ENCODE assay signal across 26 cellular contexts in the genomic region with DNA sequence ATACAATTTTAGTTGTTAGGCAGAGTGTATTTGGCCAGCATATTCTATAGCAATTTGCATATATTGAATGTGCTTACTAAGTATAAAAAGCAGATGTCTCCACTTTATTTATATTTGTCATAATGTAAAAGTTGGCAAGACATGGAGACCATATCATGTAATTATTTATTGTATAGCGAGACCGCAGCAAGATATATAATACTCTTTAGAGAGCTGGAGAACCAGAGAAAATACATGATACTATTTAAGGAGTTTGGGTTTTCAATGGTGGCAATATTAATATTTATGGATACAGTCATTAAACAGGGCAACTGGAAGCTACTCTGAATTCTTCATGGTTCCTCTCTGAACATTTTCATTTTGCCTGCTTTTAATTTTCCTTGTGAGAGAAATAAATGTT. TPM values are rescaled to one million over a fixed set of nuclear protein-coding genes. Genes with fewer than 3 reads are reported as not detected.
DNase-seq lines count a peak whose midpoint lies in the region; ATAC-seq, FAIRE-seq and TF ChIP-seq lines count a peak whose summit lies in the region.
"Had no signal": no experiment of that assay in that cellular context is flagged by ENCODE, and none has a peak within 500 bp of the region (broad histone marks: within the 10 kb centered on the region; RNA-seq: fewer than 3 reads in every experiment).

No MANE protein-coding gene starts in this region.

- H4K20me1 ChIP-seq in GM23338 (replicated peaks; ENCODE audit: insufficient read depth) (no peaks in the 10 kb centered on the region), astrocyte (ENCODE audit: insufficient read depth, low read length) (no peaks in the 10 kb centered on the region), neural progenitor cell (ENCODE audit: low read depth) (no peaks in the 10 kb centered on the region)
- H4K20me1 ChIP-seq: BLaER1 treated with 17β-estradiol and CSF1 and Interleukin-3, amounts not matched to agents 10 nM and 100 nM had no signal

- FAIRE-seq in astrocyte (lab: Jason Lieb, UNC): no peak
- FAIRE-seq: A549, GM12891, GM18507, H54 had no signal

- H3K27ac ChIP-seq in GM23338 (ENCODE audit: low read depth) (no peak overlapping the region), astrocyte (ENCODE audit: low read depth, low read length) (no peak overlapping the region), endodermal cell (ENCODE audit: low read depth, low read length) (peak overlapping the region; percentile 49), neural progenitor cell (no peak overlapping the region), adrenal gland (no peak overlapping the region)
- H3K27ac ChIP-seq: A549; BLaER1 treated with 17β-estradiol and CSF1 and Interleukin-3, amounts not matched to agents 10 nM and 100 nM had no signal

- DNase-seq in GM23338 (ENCODE audit: low spot score) (no peak), astrocyte (ENCODE audit: low read depth) (no peak), endodermal cell (no peak), neural progenitor cell (ENCODE audit: low spot score) (no peak), adrenal gland (no peak)
- DNase-seq in activated CD4-positive, alpha-beta T cell treated with anti-CD3 and anti-CD28 coated beads for 1 hour: no peak
- DNase-seq: 8988T; ACHN; AML-193; BE2C; Calu3; CD4-positive, alpha-beta T cell; COR-L47; DMS53; DMS79 treated with DMSO at 0.1 percent for 48 hours; GF-D8; GOT3; HFFc6 had no signal

- TF ChIP-seq CTCF in GM23338 (conservative IDR thresholded peaks at IDR 0.05; ENCODE audit: low read depth in 2 of 2) (no peak), astrocyte (IDR thresholded peaks at IDR 0.05; ENCODE audit: insufficient read depth, low read depth, low read length) (no peak), endodermal cell (conservative IDR thresholded peaks at IDR 0.05) (no peak), neural progenitor cell (IDR thresholded peaks at IDR 0.05) (no peak), adrenal gland (IDR thresholded peaks at IDR 0.05) (no peak)

- H3K4me3 ChIP-seq in GM23338 (no peak overlapping the region), astrocyte (ENCODE audit: insufficient read depth, low read depth, low read length) (no peak overlapping the region), endodermal cell (ENCODE audit: low read length) (no peak overlapping the region), neural progenitor cell (no peak overlapping the region), adrenal gland (no peak overlapping the region)
- H3K4me3 ChIP-seq: A549; BLaER1 treated with 17β-estradiol and CSF1 and Interleukin-3, amounts not matched to agents 10 nM and 100 nM; HAP-1 had no signal

- H3K9me3 ChIP-seq in astrocyte (ENCODE audit: insufficient read depth, low read depth, low read length) (no peaks in the 10 kb centered on the region), endodermal cell (ENCODE audit: control insufficient read depth, low read length) (no peaks in the 10 kb centered on the region), neural progenitor cell (ENCODE audit: low read depth) (no peaks in the 10 kb centered on the region), adrenal gland (replicated peaks in 1 of 3) (no peaks in the 10 kb centered on the region)
- H3K9me3 ChIP-seq: A549; BE2C; BLaER1 treated with 17β-estradiol and CSF1 and Interleukin-3, amounts not matched to agents 10 nM and 100 nM; HAP-1 had no signal

- peaks cover 31% of the 10 kb centered on the region for H3K4me1 Mint-ChIP-seq in GM23338
- peaks cover 11% of the 10 kb centered on the region for H3K4me1 Mint-ChIP-seq in astrocyte (ENCODE audit: low read depth, unreplicated experiment)
- peaks cover 2% of the 10 kb centered on the region for H3K4me1 Mint-ChIP-seq in endodermal cell
- peaks cover 32% of the 10 kb centered on the region for H3K4me1 Mint-ChIP-seq in neural progenitor cell
- H3K4me1 Mint-ChIP-seq: CD14-positive monocyte had no signal

- intact Hi-C loops in adrenal gland (cut with DNase I): no loop called here

- no peaks in the 10 kb centered on the region for H3K27me3 ChIP-seq in GM23338 (ENCODE audit: insufficient read depth)
- no peaks in the 10 kb centered on the region for H3K27me3 ChIP-seq in astrocyte (ENCODE audit: insufficient read depth, low read length)
- H3K27me3 ChIP-seq in endodermal cell (ENCODE audit: control insufficient read depth, insufficient read depth, low read length, poor library complexity, severe bottlenecking): no peaks in the 10 kb centered on the region
- no peaks in the 10 kb centered on the region for H3K27me3 ChIP-seq in neural progenitor cell
- H3K27me3 ChIP-seq in adrenal gland: no peaks in the 10 kb centered on the region
- H3K27me3 ChIP-seq: BE2C; BLaER1 treated with 17β-estradiol and CSF1 and Interleukin-3, amounts not matched to agents 10 nM and 100 nM had no signal

- H3K27me3 Mint-ChIP-seq in GM23338 (ENCODE audit: insufficient read depth, low read depth, poor library complexity): no peaks in the 10 kb centered on the region
- no peaks in the 10 kb centered on the region for H3K27me3 Mint-ChIP-seq in astrocyte (ENCODE audit: low read depth, unreplicated experiment)
- no peaks in the 10 kb centered on the region for H3K27me3 Mint-ChIP-seq in endodermal cell (ENCODE audit: insufficient read depth)
- no peaks in the 10 kb centered on the region for H3K27me3 Mint-ChIP-seq in neural progenitor cell (ENCODE audit: insufficient read depth, low read depth)

- H3F3A ChIP-seq in GM23338 (replicated peaks; ENCODE audit: low read depth) (no peaks in the 10 kb centered on the region), neural progenitor cell (ENCODE audit: low read depth) (peaks cover 6% of the 10 kb centered on the region)

- no peak for TF ChIP-seq POLR2A in adrenal gland (IDR thresholded peaks at IDR 0.05)

- no peak overlapping the region for H3K4me3 Mint-ChIP-seq in GM23338
- H3K4me3 Mint-ChIP-seq in astrocyte (ENCODE audit: unreplicated experiment): no peak overlapping the region
- no peak overlapping the region for H3K4me3 Mint-ChIP-seq in endodermal cell
- peak overlapping the region; percentile 36 for H3K4me3 Mint-ChIP-seq in neural progenitor cell
- H3K4me3 Mint-ChIP-seq: CD14-positive monocyte; CD4-positive, alpha-beta T cell; HFFc6 had no signal

- H2AFZ ChIP-seq in GM23338 (no peak overlapping the region), astrocyte (ENCODE audit: low read depth, low read length) (no peak overlapping the region), neural progenitor cell (replicated peaks) (no peak overlapping the region)

- H3K9ac ChIP-seq in astrocyte (ENCODE audit: low read length) (no peak overlapping the region), endodermal cell (ENCODE audit: extremely low read depth, low read length, poor library complexity, severe bottlenecking) (no peak overlapping the region), neural progenitor cell (no peak overlapping the region)
- H3K9ac ChIP-seq: BLaER1 treated with 17β-estradiol and CSF1 and Interleukin-3, amounts not matched to agents 10 nM and 100 nM had no signal

- H3K27ac Mint-ChIP-seq in GM23338: peak overlapping the region; percentile 71; the same call in 1 of the 2 replicates
- H3K27ac Mint-ChIP-seq in astrocyte (ENCODE audit: unreplicated experiment): peak overlapping the region; percentile 34
- peak overlapping the region; percentile 72 for H3K27ac Mint-ChIP-seq in endodermal cell
- H3K27ac Mint-ChIP-seq in neural progenitor cell: peak overlapping the region; percentile 91
- H3K27ac Mint-ChIP-seq: CD14-positive monocyte; CD4-positive, alpha-beta T cell; HFFc6 had no signal

- H3K79me2 ChIP-seq in GM23338 (replicated peaks; ENCODE audit: insufficient read depth) (no peaks in the 10 kb centered on the region), astrocyte (ENCODE audit: insufficient read depth, low read length) (no peaks in the 10 kb centered on the region), neural progenitor cell (ENCODE audit: low read depth) (no peaks in the 10 kb centered on the region)

- 97 to 100% methylated on average over 2 of the region's 2 CpGs for WGBS in endodermal cell (ENCODE audit: insufficient coverage in 1 of 2, insufficient read length in 1 of 2), 2 experiments
- WGBS in adrenal gland, 4 donors: 92 to 98% (median 96%) methylated on average over 2 of the region's 2 CpGs

- peaks cover 6% of the 10 kb centered on the region; the same call in 1 of the 3 replicates for H3K36me3 Mint-ChIP-seq in GM23338 (ENCODE audit: low read depth)
- H3K36me3 Mint-ChIP-seq in astrocyte (ENCODE audit: low read depth, unreplicated experiment): peaks cover 10% of the 10 kb centered on the region
- no peaks in the 10 kb centered on the region for H3K36me3 Mint-ChIP-seq in endodermal cell (ENCODE audit: low read depth)
- H3K36me3 Mint-ChIP-seq in neural progenitor cell: peaks cover 43% of the 10 kb centered on the region
- H3K36me3 Mint-ChIP-seq: CD14-positive monocyte had no signal

- H3K4me1 ChIP-seq in GM23338 (ENCODE audit: insufficient read depth): peaks cover 37% of the 10 kb centered on the region
- no peaks in the 10 kb centered on the region for H3K4me1 ChIP-seq in astrocyte (ENCODE audit: insufficient read depth, low read length)
- H3K4me1 ChIP-seq in endodermal cell (ENCODE audit: control insufficient read depth, insufficient read depth, low read length): no peaks in the 10 kb centered on the region
- peaks cover 13% of the 10 kb centered on the region for H3K4me1 ChIP-seq in neural progenitor cell
- H3K4me1 ChIP-seq in adrenal gland (replicated peaks in 1 of 2): no peaks in the 10 kb centered on the region
- H3K4me1 ChIP-seq: BE2C; BLaER1 treated with 17β-estradiol and CSF1 and Interleukin-3, amounts not matched to agents 10 nM and 100 nM had no signal

- no peaks in the 10 kb centered on the region for H3K9me3 Mint-ChIP-seq in GM23338
- H3K9me3 Mint-ChIP-seq in astrocyte (ENCODE audit: unreplicated experiment): no peaks in the 10 kb centered on the region
- H3K9me3 Mint-ChIP-seq in endodermal cell: no peaks in the 10 kb centered on the region
- H3K9me3 Mint-ChIP-seq in neural progenitor cell: peaks cover 5% of the 10 kb centered on the region
- H3K9me3 Mint-ChIP-seq: CD14-positive monocyte; CD4-positive, alpha-beta T cell; HFFc6 had no signal

- ATAC-seq in GM23338 (no peak), HG03439 (IDR thresholded peaks at IDR 0.05; ENCODE audit: unreplicated experiment) (no peak)
- ATAC-seq: A549 had no signal

- no peaks in the 10 kb centered on the region for H3K9me2 ChIP-seq in GM23338 (ENCODE audit: insufficient read depth)

- H3K4me2 ChIP-seq in GM23338 (no peak overlapping the region), astrocyte (ENCODE audit: low read length) (no peak overlapping the region), neural progenitor cell (no peak overlapping the region)
- H3K4me2 ChIP-seq: A549; BLaER1 treated with 17β-estradiol and CSF1 and Interleukin-3, amounts not matched to agents 10 nM and 100 nM had no signal

- H3K36me3 ChIP-seq in GM23338 (ENCODE audit: insufficient read depth): no peaks in the 10 kb centered on the region
- no peaks in the 10 kb centered on the region for H3K36me3 ChIP-seq in astrocyte (ENCODE audit: insufficient read depth, low read length)
- H3K36me3 ChIP-seq in endodermal cell (ENCODE audit: control insufficient read depth, insufficient read depth, low read length): peaks cover 15% of the 10 kb centered on the region
- no peaks in the 10 kb centered on the region for H3K36me3 ChIP-seq in neural progenitor cell
- H3K36me3 ChIP-seq in adrenal gland (replicated peaks in 1 of 2): no peaks in the 10 kb centered on the region
- H3K36me3 ChIP-seq: BE2C; BLaER1 treated with 17β-estradiol and CSF1 and Interleukin-3, amounts not matched to agents 10 nM and 100 nM; HAP-1 had no signal

RNA-seq across cellular contexts. Expression of gene INTU, which starts 35.0 kb away (rescaled TPM):
- 16.6 and 17.0 TPM in 2 replicates for total RNA-seq in GM23338 (2014; rRNA removed; shearing (Covaris generic))
- polyA plus RNA-seq in GM23338 (2016; fragmentation: Nextera tagmentation; extraction: Ambion mirVana) (9.8 and 10.3 TPM in 2 replicates), adrenal gland (1 to 10 TPM; 3.3 to 5.4 (median 4.5) TPM)
- total RNA-seq in astrocyte (21.9 and 25.1 TPM in 2 replicates), endodermal cell (10 to 100 TPM; 20.5 to 31.3 TPM), neural progenitor cell (ENCODE audit: low replicate concordance) (22.0 and 31.2 TPM in 2 replicates), adrenal gland (1 to 10 TPM; 2.5 to 8.1 (median 5.3) TPM)
- 28.0 TPM for polyA plus RNA-seq in endodermal cell (2013, experiment 1 of 2)
- 18.4 TPM for polyA plus RNA-seq in endodermal cell (2013, experiment 2 of 2)
- total RNA-seq: CD4-positive, alpha-beta T cell had no signal

Comparison
In these comparisons a context has a peak if more than half of its experiments do, and no peak if none do; other contexts are left out.
1. H3K27ac Mint-ChIP-seq: peak in every context shown above with its lines; median percentile 91 in neural progenitor cell; 72 in endodermal cell; 71 in GM23338; 34 in astrocyte.